1 cellular context compared by ENCODE assay signal in genomic region chr6:105902401-105903031, GRCh38.
TF ChIP-seq lines count a peak whose summit lies in the region.

No MANE protein-coding gene starts in this region.

TF ChIP-seq in SK-N-SH treated with all-trans-retinoic acid at 6 μM for 48 hours, 23 proteins besides CTCF, POLR2A, EP300 and RAD21 (continued from another document):
- TF ChIP-seq CREB5 (CRISPR knock-in tag; IDR thresholded peaks at IDR 0.05; ENCODE audit: low read depth) (no peak), RARB (CRISPR knock-in tag; IDR thresholded peaks at IDR 0.05) (no peak), CSDC2 (CRISPR knock-in tag; IDR thresholded peaks at IDR 0.05) (no peak), ZNF8 (CRISPR knock-in tag; IDR thresholded peaks at IDR 0.05) (no peak), ZC3H10 (CRISPR knock-in tag; IDR thresholded peaks at IDR 0.05) (no peak)
